Comparison of ENCODE assay signal across 1 cellular context in genomic region chr22:41576877-41577276, GRCh38.
TF ChIP-seq lines count a peak whose summit lies in the region.

No MANE protein-coding gene starts in this region.

TF ChIP-seq in HepG2, 621 proteins besides CTCF, POLR2A, EP300 and RAD21 (continued from another document and continues in another):
- TF ChIP-seq ZNF646 (CRISPR knock-in tag; IDR thresholded peaks at IDR 0.05) (no peak), NR1H2 (CRISPR knock-in tag; IDR thresholded peaks at IDR 0.05; ENCODE audit: borderline replicate concordance, low read depth) (no peak), SMARCC2 (IDR thresholded peaks at IDR 0.05) (no peak), ZBTB49 (CRISPR knock-in tag; IDR thresholded peaks at IDR 0.05; ENCODE audit: borderline replicate concordance) (no peak), ZC3H13 (CRISPR knock-in tag; IDR thresholded peaks at IDR 0.05) (no peak), RAD51 (IDR thresholded peaks at IDR 0.05; ENCODE audit: borderline replicate concordance) (no peak), ZNF382 (CRISPR knock-in tag; IDR thresholded peaks at IDR 0.05; ENCODE audit: borderline replicate concordance) (no peak), ZSCAN22 (CRISPR knock-in tag; IDR thresholded peaks at IDR 0.05) (no peak), ZNF674 (CRISPR knock-in tag; IDR thresholded peaks at IDR 0.05; ENCODE audit: low read depth) (no peak), NFE2L2 (IDR thresholded peaks at IDR 0.05; ENCODE audit: low read length) (no peak), TMF1 (CRISPR knock-in tag; IDR thresholded peaks at IDR 0.05; ENCODE audit: low read depth) (no peak), BORCS8-MEF2B (CRISPR knock-in tag; IDR thresholded peaks at IDR 0.05) (peak; percentile 46; the same call in 1 of the 2 replicates), NCOA2 (CRISPR knock-in tag; IDR thresholded peaks at IDR 0.05) (no peak), RBM39 (IDR thresholded peaks at IDR 0.05; ENCODE audit: low read depth, low read length, poor library complexity, severe bottlenecking) (no peak), HOXA3 (CRISPR knock-in tag; IDR thresholded peaks at IDR 0.05) (peak; percentile 48; the same call in 1 of the 2 replicates), SP140L (CRISPR knock-in tag; IDR thresholded peaks at IDR 0.05; ENCODE audit: borderline replicate concordance) (no peak), FOXA1 (IDR thresholded peaks at IDR 0.05) (no peak), FOXA1 (CRISPR knock-in tag; IDR thresholded peaks at IDR 0.05) (no peak), ZNF232 (CRISPR knock-in tag; IDR thresholded peaks at IDR 0.05; ENCODE audit: borderline replicate concordance) (no peak), NFYB (CRISPR knock-in tag; IDR thresholded peaks at IDR 0.05) (no peak), PTBP1 (IDR thresholded peaks at IDR 0.05; ENCODE audit: low read depth, low read length, poor library complexity, severe bottlenecking) (no peak), TFAP4 (IDR thresholded peaks at IDR 0.05; ENCODE audit: borderline replicate concordance, low read depth) (peak; percentile 34; the same call in 1 of the 2 replicates), ZNF580 (CRISPR knock-in tag; IDR thresholded peaks at IDR 0.05; ENCODE audit: borderline replicate concordance, low read depth) (peak; percentile 83; the same call in 1 of the 2 replicates), PRPF4 (IDR thresholded peaks at IDR 0.05; ENCODE audit: low read depth, low read length, poor library complexity, severe bottlenecking) (no peak), ZNF10 (CRISPR knock-in tag; IDR thresholded peaks at IDR 0.05; ENCODE audit: borderline replicate concordance, low read depth) (no peak), KDM1A (CRISPR knock-in tag; IDR thresholded peaks at IDR 0.05) (no peak), PAX8 (CRISPR knock-in tag; IDR thresholded peaks at IDR 0.05; ENCODE audit: borderline replicate concordance) (no peak), ZBTB34 (CRISPR knock-in tag; IDR thresholded peaks at IDR 0.05) (peak; percentile 65; the same call in 1 of the 2 replicates), YEATS2 (CRISPR knock-in tag; IDR thresholded peaks at IDR 0.05; ENCODE audit: borderline replicate concordance) (no peak), ZHX1 (CRISPR knock-in tag; IDR thresholded peaks at IDR 0.05; ENCODE audit: low read depth) (no peak), HNRNPUL1 (IDR thresholded peaks at IDR 0.05; ENCODE audit: low read depth, low read length) (no peak), TBL1XR1 (IDR thresholded peaks at IDR 0.05; ENCODE audit: borderline replicate concordance, low read length, partially characterized antibody) (no peak), ZNF616 (CRISPR knock-in tag; IDR thresholded peaks at IDR 0.05; ENCODE audit: low read depth) (no peak), ZNF33B (CRISPR knock-in tag; IDR thresholded peaks at IDR 0.05) (no peak), FOSL1 (CRISPR knock-in tag; IDR thresholded peaks at IDR 0.05; ENCODE audit: borderline replicate concordance) (no peak), YY1 (IDR thresholded peaks at IDR 0.05; ENCODE audit: insufficient read depth, insufficient replicate concordance, low read depth, low read length) (peak; percentile 59), ATM (IDR thresholded peaks at IDR 0.05; ENCODE audit: borderline replicate concordance) (no peak), CBX5 (CRISPR knock-in tag; IDR thresholded peaks at IDR 0.05; ENCODE audit: borderline replicate concordance) (peak; percentile 49; the same call in 1 of the 2 replicates), HOXD1 (CRISPR knock-in tag; IDR thresholded peaks at IDR 0.05) (no peak), TRIM22 (IDR thresholded peaks at IDR 0.05) (no peak), ZKSCAN1 (IDR thresholded peaks at IDR 0.05; ENCODE audit: low read length) (no peak), FOSL2 (CRISPR knock-in tag; IDR thresholded peaks at IDR 0.05) (peak; percentile 27; the same call in 1 of the 2 replicates), ZNF672 (CRISPR knock-in tag; IDR thresholded peaks at IDR 0.05) (no peak), ZBTB8A (CRISPR knock-in tag; IDR thresholded peaks at IDR 0.05; ENCODE audit: borderline replicate concordance, low read depth) (no peak), IKZF4 (CRISPR knock-in tag; IDR thresholded peaks at IDR 0.05; ENCODE audit: borderline replicate concordance, low read depth, not compliant biosample characterization) (no peak), HNF4A (CRISPR knock-in tag; IDR thresholded peaks at IDR 0.05) (peak; percentile 40), ZBTB25 (CRISPR knock-in tag; IDR thresholded peaks at IDR 0.05) (no peak), ZNF468 (CRISPR knock-in tag; IDR thresholded peaks at IDR 0.05) (no peak), ZNF563 (CRISPR knock-in tag; IDR thresholded peaks at IDR 0.05) (no peak)
